In genomic region chr2:203261326-203262159, GRCh38 we compare ENCODE assay signal across 18 cellular contexts.
"Had no signal": no experiment of that assay in that cellular context is flagged by ENCODE, and none has a peak within 500 bp of the region (broad histone marks: within the 10 kb centered on the region; RNA-seq: fewer than 3 reads in every experiment).

No MANE protein-coding gene starts in this region.

- H3K9me3 ChIP-seq: adrenal gland, lower lobe of right lung, ovary, sigmoid colon, spleen, thoracic aorta, upper lobe of right lung had no signal

- H3K36me3 ChIP-seq: ovary had no signal

- H3K4me3 Mint-ChIP-seq: activated CD8-positive, alpha-beta memory T cell treated with anti-CD3 and anti-CD28 coated beads, Interleukin-2, amount 10 ng/mL, durations not matched to agents 7 days and 5 days; activated naive CD4-positive, alpha-beta T cell treated with anti-CD3 and anti-CD28 coated beads, Interleukin-2, amount 50 U/mL, for 24 hours; activated T-cell treated with anti-CD3 and anti-CD28 coated beads, Interleukin-2, amount 50 U/mL, for 24 hours; mesothelial cell of epicardium; neural crest cell had no signal

- H3K27ac ChIP-seq: adrenal gland, dorsolateral prefrontal cortex, hepatocyte, lower lobe of right lung, ovary, sigmoid colon, spleen, thoracic aorta, upper lobe of right lung had no signal

- DNase-seq: activated CD4-positive, alpha-beta T cell treated with anti-CD3 and anti-CD28 coated beads, Interleukin-2, amount 50 U/mL, for 4 hours; activated CD4-positive, CD25-positive, alpha-beta regulatory T cell; activated CD8-positive, alpha-beta memory T cell treated with anti-CD3 and anti-CD28 coated beads, Interleukin-2, amount 10 ng/mL, durations not matched to agents 7 days and 5 days; activated effector memory CD4-positive, alpha-beta T cell treated with Interleukin-2 at 50 U/mL for 16 hours; activated T-cell treated with anti-CD3 and anti-CD28 coated beads, Interleukin-2, amount 50 U/mL, for 24 hours; adrenal gland; dorsolateral prefrontal cortex; lower lobe of right lung; ovary; sigmoid colon; spleen; upper lobe of right lung had no signal

- H3K9me3 Mint-ChIP-seq: activated naive CD4-positive, alpha-beta T cell treated with anti-CD3 and anti-CD28 coated beads, Interleukin-2, amount 50 U/mL, for 24 hours; activated T-cell treated with anti-CD3 and anti-CD28 coated beads, Interleukin-2, amount 50 U/mL, for 24 hours; mesothelial cell of epicardium; neural crest cell had no signal

- H3K27ac Mint-ChIP-seq: activated CD8-positive, alpha-beta memory T cell treated with anti-CD3 and anti-CD28 coated beads, Interleukin-2, amount 10 ng/mL, durations not matched to agents 7 days and 5 days; activated naive CD4-positive, alpha-beta T cell treated with anti-CD3 and anti-CD28 coated beads, Interleukin-2, amount 50 U/mL, for 24 hours; mesothelial cell of epicardium had no signal

- H3K4me2 ChIP-seq: hepatocyte had no signal

- H3K4me3 ChIP-seq: adrenal gland, dorsolateral prefrontal cortex, hepatocyte, lower lobe of right lung, ovary, sigmoid colon, spleen, thoracic aorta, upper lobe of right lung had no signal

- H3K27me3 ChIP-seq: adrenal gland, dorsolateral prefrontal cortex, hepatocyte, ovary, sigmoid colon, spleen, upper lobe of right lung had no signal

- H3K4me1 ChIP-seq: lower lobe of right lung, sigmoid colon, spleen, upper lobe of right lung had no signal

- H3K27me3 Mint-ChIP-seq: activated CD8-positive, alpha-beta memory T cell treated with anti-CD3 and anti-CD28 coated beads, Interleukin-2, amount 10 ng/mL, durations not matched to agents 7 days and 5 days; activated naive CD4-positive, alpha-beta T cell treated with anti-CD3 and anti-CD28 coated beads, Interleukin-2, amount 50 U/mL, for 24 hours; activated T-cell treated with anti-CD3 and anti-CD28 coated beads, Interleukin-2, amount 50 U/mL, for 24 hours had no signal

- H3K4me1 Mint-ChIP-seq: mesothelial cell of epicardium, neural crest cell had no signal

- H2AFZ ChIP-seq: hepatocyte had no signal

- ATAC-seq: activated CD8-positive, alpha-beta memory T cell treated with anti-CD3 and anti-CD28 coated beads, Interleukin-2, amount 10 ng/mL, durations not matched to agents 7 days and 5 days; esophagus mucosa; lower lobe of right lung; upper lobe of right lung had no signal
